Comparison of ENCODE assay signal across 8 cellular contexts in the genomic region with DNA sequence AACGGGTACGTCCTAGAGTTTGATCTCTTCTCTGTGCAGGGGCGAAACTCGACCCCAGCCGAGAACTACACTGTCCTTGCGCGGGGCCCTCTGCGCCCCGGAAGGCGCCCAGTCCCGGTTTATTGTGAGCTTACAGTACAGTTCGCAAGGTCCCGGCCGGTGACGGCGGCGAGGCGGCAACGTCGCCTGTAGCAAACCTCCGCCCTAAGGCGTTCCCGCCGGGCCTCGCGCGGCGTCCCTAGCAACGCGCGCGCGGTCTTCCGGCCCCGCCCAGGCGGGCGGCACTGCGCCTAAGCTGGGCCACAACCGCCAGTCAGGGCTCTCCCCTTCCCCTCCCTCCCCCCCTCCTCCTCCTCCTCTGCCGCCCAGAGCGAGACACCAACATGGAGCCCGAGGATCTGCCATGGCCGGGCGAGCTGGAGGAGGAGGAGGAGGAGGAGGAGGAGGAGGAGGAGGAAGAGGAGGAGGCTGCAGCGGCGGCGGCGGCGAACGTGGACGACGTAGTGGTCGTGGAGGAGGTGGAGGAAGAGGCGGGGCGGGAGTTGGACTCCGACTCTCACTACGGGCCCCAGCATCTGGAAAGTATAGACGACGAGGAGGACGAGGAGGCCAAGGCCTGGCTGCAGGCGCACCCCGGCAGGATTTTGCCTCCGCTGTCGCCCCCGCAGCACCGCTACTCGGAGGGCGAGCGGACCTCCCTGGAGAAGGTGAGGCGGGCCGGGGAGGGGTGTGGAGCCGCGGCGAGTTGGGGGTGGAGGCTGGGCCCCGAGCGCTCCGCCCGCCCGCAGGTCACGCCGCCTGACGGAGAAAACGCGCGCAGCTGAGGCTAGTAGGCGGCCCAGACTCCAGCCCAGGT. TPM values are rescaled to one million over a fixed set of nuclear protein-coding genes. Genes with fewer than 3 reads are reported as not detected.
A peak's percentile ranks its signal among the peaks of the same experiment; 100 is the strongest.
DNase-seq lines count a peak whose midpoint lies in the region; ATAC-seq, FAIRE-seq and TF ChIP-seq lines count a peak whose summit lies in the region.

A gene with protein sequence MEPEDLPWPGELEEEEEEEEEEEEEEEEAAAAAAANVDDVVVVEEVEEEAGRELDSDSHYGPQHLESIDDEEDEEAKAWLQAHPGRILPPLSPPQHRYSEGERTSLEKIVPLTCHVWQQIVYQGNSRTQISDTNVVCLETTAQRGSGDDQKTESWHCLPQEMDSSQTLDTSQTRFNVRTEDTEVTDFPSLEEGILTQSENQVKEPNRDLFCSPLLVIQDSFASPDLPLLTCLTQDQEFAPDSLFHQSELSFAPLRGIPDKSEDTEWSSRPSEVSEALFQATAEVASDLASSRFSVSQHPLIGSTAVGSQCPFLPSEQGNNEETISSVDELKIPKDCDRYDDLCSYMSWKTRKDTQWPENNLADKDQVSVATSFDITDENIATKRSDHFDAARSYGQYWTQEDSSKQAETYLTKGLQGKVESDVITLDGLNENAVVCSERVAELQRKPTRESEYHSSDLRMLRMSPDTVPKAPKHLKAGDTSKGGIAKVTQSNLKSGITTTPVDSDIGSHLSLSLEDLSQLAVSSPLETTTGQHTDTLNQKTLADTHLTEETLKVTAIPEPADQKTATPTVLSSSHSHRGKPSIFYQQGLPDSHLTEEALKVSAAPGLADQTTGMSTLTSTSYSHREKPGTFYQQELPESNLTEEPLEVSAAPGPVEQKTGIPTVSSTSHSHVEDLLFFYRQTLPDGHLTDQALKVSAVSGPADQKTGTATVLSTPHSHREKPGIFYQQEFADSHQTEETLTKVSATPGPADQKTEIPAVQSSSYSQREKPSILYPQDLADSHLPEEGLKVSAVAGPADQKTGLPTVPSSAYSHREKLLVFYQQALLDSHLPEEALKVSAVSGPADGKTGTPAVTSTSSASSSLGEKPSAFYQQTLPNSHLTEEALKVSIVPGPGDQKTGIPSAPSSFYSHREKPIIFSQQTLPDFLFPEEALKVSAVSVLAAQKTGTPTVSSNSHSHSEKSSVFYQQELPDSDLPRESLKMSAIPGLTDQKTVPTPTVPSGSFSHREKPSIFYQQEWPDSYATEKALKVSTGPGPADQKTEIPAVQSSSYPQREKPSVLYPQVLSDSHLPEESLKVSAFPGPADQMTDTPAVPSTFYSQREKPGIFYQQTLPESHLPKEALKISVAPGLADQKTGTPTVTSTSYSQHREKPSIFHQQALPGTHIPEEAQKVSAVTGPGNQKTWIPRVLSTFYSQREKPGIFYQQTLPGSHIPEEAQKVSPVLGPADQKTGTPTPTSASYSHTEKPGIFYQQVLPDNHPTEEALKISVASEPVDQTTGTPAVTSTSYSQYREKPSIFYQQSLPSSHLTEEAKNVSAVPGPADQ (N-terminal part only) (plus strand): TSS at position 351 of the 856 bp plus-strand sequence. CDS start 33 bp downstream, at position 384.

- peak; percentile 59 for TF ChIP-seq POLR2A in GM18505 (IDR thresholded peaks at IDR 0.05; ENCODE audit: borderline replicate concordance, extremely low read depth, insufficient read depth, insufficient read length)

- peak; percentile 91 for FAIRE-seq in urothelium cell line (lab: Jason Lieb, UNC)

- under 1% methylated on average over 85 of the region's 86 CpGs for WGBS in right cardiac atrium

- intact Hi-C loops in right cardiac atrium (cut with DNase I) = no loop called here

- peak; percentile 10 for DNase-seq in NCI-H187 treated with DMSO at 0.1 percent for 48 hours (lab: John Stamatoyannopoulos, UW)
- DNase-seq in T-helper 2 cell = peak; percentile 76 to 97 (median 83)
- DNase-seq in right cardiac atrium = peak; percentile 92 to 97 (median 96)
- DNase-seq in pulmonary artery endothelial cell (ENCODE audit: low read depth, low spot score) = peak; percentile 55
- peak; percentile 99 for DNase-seq in urothelium cell line (ENCODE audit: low spot score)

- H3K4me1 ChIP-seq in right cardiac atrium (ENCODE audit: control insufficient read depth, insufficient read depth, low read length) = peaks cover 4% of the 10 kb centered on the region

- no peaks in the 10 kb centered on the region for H3K27me3 ChIP-seq in right cardiac atrium (ENCODE audit: control insufficient read depth, insufficient read depth)

- ATAC-seq in GM18505 (IDR thresholded peaks at IDR 0.05; ENCODE audit: unreplicated experiment) = peak; percentile 91
- ATAC-seq in HG02970 (IDR thresholded peaks at IDR 0.05; ENCODE audit: low FRiP score, unreplicated experiment) = peak; percentile 90
- ATAC-seq in right cardiac atrium = peak; percentile 98 to 99

- H3K27ac ChIP-seq in angular gyrus (ENCODE audit: low read depth, low read length) (peak within 1 kb of the TSS; percentile 81), right cardiac atrium (ENCODE audit: low read length) (peak within 1 kb of the TSS; percentile 92)

- H3K4me3 ChIP-seq in right cardiac atrium (ENCODE audit: low read length) = peak within 1 kb of the TSS; percentile 81

- no peaks in the 10 kb centered on the region for H3K9me3 ChIP-seq in right cardiac atrium (ENCODE audit: control insufficient read depth, low read length)

RNA-seq across cellular contexts. Expression of the gene that starts here (rescaled TPM):
- total RNA-seq in right cardiac atrium (10 to 100 TPM in 2 of 4 donors, 1 to 10 TPM in 2; 8.5 to 11.8 (median 10.2) TPM), pulmonary artery endothelial cell (7.3 and 12.1 TPM in 2 replicates)
- polyA plus RNA-seq in right cardiac atrium = 3.3 TPM

Comparison
In these comparisons a context has a peak if more than half of its experiments do, and no peak if none do; other contexts are left out.
1. Peak in every context shown above with its lines: DNase-seq, ATAC-seq, H3K4me3 ChIP-seq and H3K27ac ChIP-seq.
2. DNase-seq: peak in every context shown above with its lines; median percentile 99 in urothelium cell line; 96 in right cardiac atrium; 83 in T-helper 2 cell; 55 in pulmonary artery endothelial cell; 10 in NCI-H187 treated with DMSO at 0.1 percent for 48 hours.